Comparison of ENCODE assay signal across 8 cellular contexts in genomic region chr18:4455113-4455811, GRCh38. TPM values are rescaled to one million over a fixed set of nuclear protein-coding genes. Genes with fewer than 3 reads are reported as not detected.
DNase-seq lines count a peak whose midpoint lies in the region; ATAC-seq and TF ChIP-seq lines count a peak whose summit lies in the region.

TSS of gene DLGAP1 (minus strand) at chr18:4455307.

- in situ Hi-C loops in astrocyte of the cerebellum (cut with HindIII; ENCODE audit: low sequenced_read_pairs) = no loop called here

- TF ChIP-seq RAD21 in SK-N-SH (IDR thresholded peaks at IDR 0.05; ENCODE audit: low read length) = no peak

- no peaks in the 10 kb centered on the region for H3K9me3 ChIP-seq in SK-N-SH
- H3K9me3 ChIP-seq in subcutaneous abdominal adipose tissue (ENCODE audit: control insufficient read depth in 5 of 5, low read length in 5 of 5) = no peaks in the 10 kb centered on the region

- H3K79me2 ChIP-seq in SK-N-SH (ENCODE audit: insufficient read depth) = no peaks in the 10 kb centered on the region

- H3K4me3 ChIP-seq in SK-N-SH (ENCODE audit: low read depth in 2 of 2, low read length in 1 of 2) = peak within 1 kb of the TSS in 1 of 2 experiments; percentile 6; a peak in 1 of 4 replicates
- H3K4me3 ChIP-seq in astrocyte of the cerebellum (ENCODE audit: low read depth, low read length) = peak within 1 kb of the TSS; percentile 62
- H3K4me3 ChIP-seq in subcutaneous abdominal adipose tissue (ENCODE audit: low read depth in 1 of 5, low read length in 5 of 5) = peak within 1 kb of the TSS; percentile 54 to 74 (median 59)

- peak; percentile 49 for DNase-seq in SK-N-SH
- peak; percentile 32 for DNase-seq in astrocyte of the cerebellum (ENCODE audit: low read depth)
- DNase-seq in iris pigment epithelial cell (ENCODE audit: low read depth) = peak; percentile 22
- no peak for DNase-seq in activated gamma-delta T cell (lab: John Stamatoyannopoulos, UW)
- no peak for DNase-seq in effector memory CD8-positive, alpha-beta T cell

- H3K27me3 ChIP-seq in SK-N-SH (ENCODE audit: insufficient read depth) (peaks cover 23% of the 10 kb centered on the region; the same call in 1 of the 2 replicates), subcutaneous abdominal adipose tissue (ENCODE audit: control insufficient read depth in 5 of 5, insufficient read depth in 4 of 5, low read length in 5 of 5) (peaks cover 10 to 23% (median 15%) of the 10 kb centered on the region in 5 donors)

- H3K36me3 ChIP-seq in SK-N-SH (replicated peaks in 1 of 2; ENCODE audit: control insufficient read depth in 1 of 2, insufficient read depth in 2 of 2, low read length in 1 of 2) = no peaks in the 10 kb centered on the region
- H3K36me3 ChIP-seq in subcutaneous abdominal adipose tissue (ENCODE audit: control insufficient read depth in 5 of 5, insufficient read depth in 5 of 5, low read length in 5 of 5) = no peaks in the 10 kb centered on the region

- no peaks in the 10 kb centered on the region for H3K36me3 Mint-ChIP-seq in effector memory CD8-positive, alpha-beta T cell (ENCODE audit: insufficient read depth)

- TF ChIP-seq EP300 in SK-N-SH (IDR thresholded peaks at IDR 0.05; ENCODE audit: borderline replicate concordance in 1 of 2, low read depth in 1 of 2, low read length in 1 of 2) = no peak

- H3K4me1 ChIP-seq in SK-N-SH (ENCODE audit: control insufficient read depth in 1 of 2, insufficient read depth in 2 of 2, low read depth in 1 of 2, low read length in 1 of 2) (no peaks in the 10 kb centered on the region; a peak in 1 of 4 replicates), subcutaneous abdominal adipose tissue (ENCODE audit: control insufficient read depth in 5 of 5, insufficient read depth in 5 of 5, low read length in 5 of 5) (peaks cover 4 to 22% (median 20%) of the 10 kb centered on the region in 5 donors)

- peak within 1 kb of the TSS in 1 of 2 donors; percentile 31 for H3K4me3 Mint-ChIP-seq in effector memory CD8-positive, alpha-beta T cell

- H4K20me1 ChIP-seq in SK-N-SH (ENCODE audit: insufficient read depth) = no peaks in the 10 kb centered on the region

- POLR2A ChIA-PET in SK-N-SH (lab: Yijun Ruan, JAX) = no interaction called here

- no peak within 1 kb of the TSS for H3K27ac Mint-ChIP-seq in effector memory CD8-positive, alpha-beta T cell

- no peaks in the 10 kb centered on the region for H3K9me2 ChIP-seq in SK-N-SH

- no peak within 1 kb of the TSS for H2AFZ ChIP-seq in SK-N-SH (ENCODE audit: low read depth)

- H3K9ac ChIP-seq in SK-N-SH = no peak within 1 kb of the TSS
- no peak within 1 kb of the TSS for H3K9ac ChIP-seq in subcutaneous abdominal adipose tissue (ENCODE audit: low read length in 5 of 5)

- H3F3A ChIP-seq in SK-N-SH (replicated peaks; ENCODE audit: insufficient read depth) = no peaks in the 10 kb centered on the region

- H3K9me3 Mint-ChIP-seq in effector memory CD8-positive, alpha-beta T cell = peaks cover 14 to 16% of the 10 kb centered on the region in 2 donors

- TF ChIP-seq CTCF in SK-N-SH (IDR thresholded peaks at IDR 0.05) = no peak
- TF ChIP-seq CTCF in astrocyte of the cerebellum (IDR thresholded peaks at IDR 0.05; ENCODE audit: low read depth, low read length, missing control alignments) = no peak

- H3K27me3 Mint-ChIP-seq in effector memory CD8-positive, alpha-beta T cell = peaks cover 17 to 26% of the 10 kb centered on the region in 2 donors

- CTCF ChIA-PET in SK-N-SH (lab: Yijun Ruan, JAX) = interaction anchor here (0.5 kb wide), 1 partner anchor 337 kb away, joined by 3 read pairs; no protein-coding TSS in a partner anchor

- H3K4me1 Mint-ChIP-seq in effector memory CD8-positive, alpha-beta T cell (ENCODE audit: low read depth in 2 of 2) = no peaks in the 10 kb centered on the region

- H3K27ac ChIP-seq in SK-N-SH (ENCODE audit: low read depth in 2 of 2, low read length in 1 of 2) (no peak within 1 kb of the TSS), subcutaneous abdominal adipose tissue (ENCODE audit: low read depth, low read length) (no peak within 1 kb of the TSS)

- no peak; the same call in 2 of the 3 replicates for ATAC-seq in SK-N-SH treated with all-trans-retinoic acid at 6 μM for 48 hours
- ATAC-seq in HG03103 (IDR thresholded peaks at IDR 0.05; ENCODE audit: low read depth, unreplicated experiment) = peak; percentile 71
- ATAC-seq in effector memory CD8-positive, alpha-beta T cell (replicated peaks) = no peak

- H3K4me2 ChIP-seq in SK-N-SH = peak within 1 kb of the TSS; percentile 44; the same call in 1 of the 2 replicates

- 10% methylated on average over 9 of the region's 75 CpGs for WGBS in SK-N-SH (ENCODE audit: low lambda C conversion rate)

TF ChIP-seq in SK-N-SH, 30 proteins besides CTCF, POLR2A, EP300 and RAD21 (continues in another document):
- TF ChIP-seq EZH2phosphoT487 (IDR thresholded peaks at IDR 0.05; ENCODE audit: borderline replicate concordance, low read depth) (no peak), FOXM1 (IDR thresholded peaks at IDR 0.05; ENCODE audit: low read depth) (no peak), SMC3 (IDR thresholded peaks at IDR 0.05; ENCODE audit: low read depth, low read length) (no peak), MEF2A (IDR thresholded peaks at IDR 0.05; ENCODE audit: borderline replicate concordance, low read depth) (no peak), TCF12 (IDR thresholded peaks at IDR 0.05) (no peak), MXI1 (IDR thresholded peaks at IDR 0.05; ENCODE audit: low read depth, low read length) (no peak), SIN3A (IDR thresholded peaks at IDR 0.05; ENCODE audit: borderline replicate concordance, low read depth, low read length) (no peak), POLR2AphosphoS5 (IDR thresholded peaks at IDR 0.05; ENCODE audit: low read depth, low read length) (no peak), MAX (IDR thresholded peaks at IDR 0.05; ENCODE audit: low read depth) (no peak), YY1 (IDR thresholded peaks at IDR 0.05; ENCODE audit: low read depth) (no peak), JUND (IDR thresholded peaks at IDR 0.05) (no peak), FOSL2 (IDR thresholded peaks at IDR 0.05; ENCODE audit: borderline replicate concordance, low read depth) (no peak), RFX5 (IDR thresholded peaks at IDR 0.05; ENCODE audit: low read length) (no peak), NRF1 (IDR thresholded peaks at IDR 0.05; ENCODE audit: low read depth, low read length) (no peak), GATA2 (CRISPR knock-in tag; IDR thresholded peaks at IDR 0.05) (no peak)
- TF ChIP-seq, protein P1, sequence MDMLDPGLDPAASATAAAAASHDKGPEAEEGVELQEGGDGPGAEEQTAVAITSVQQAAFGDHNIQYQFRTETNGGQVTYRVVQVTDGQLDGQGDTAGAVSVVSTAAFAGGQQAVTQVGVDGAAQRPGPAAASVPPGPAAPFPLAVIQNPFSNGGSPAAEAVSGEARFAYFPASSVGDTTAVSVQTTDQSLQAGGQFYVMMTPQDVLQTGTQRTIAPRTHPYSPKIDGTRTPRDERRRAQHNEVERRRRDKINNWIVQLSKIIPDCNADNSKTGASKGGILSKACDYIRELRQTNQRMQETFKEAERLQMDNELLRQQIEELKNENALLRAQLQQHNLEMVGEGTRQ (IDR thresholded peaks at IDR 0.05; ENCODE audit: borderline replicate concordance, low read depth, low read length) = no peak

TF ChIP-seq in SK-N-SH treated with all-trans-retinoic acid at 6 μM for 48 hours, 23 proteins besides CTCF, POLR2A, EP300 and RAD21:
- TF ChIP-seq ZFP3 (CRISPR knock-in tag; IDR thresholded peaks at IDR 0.05) (no peak), ESRRG (CRISPR knock-in tag; IDR thresholded peaks at IDR 0.05) (no peak), ARNTL (CRISPR knock-in tag; IDR thresholded peaks at IDR 0.05; ENCODE audit: borderline replicate concordance, low read depth) (no peak), GLIS3 (CRISPR knock-in tag; IDR thresholded peaks at IDR 0.05) (no peak), ZC3H10 (CRISPR knock-in tag; IDR thresholded peaks at IDR 0.05) (no peak), TCF4 (CRISPR knock-in tag; IDR thresholded peaks at IDR 0.05; ENCODE audit: borderline replicate concordance) (no peak), ZNF565 (CRISPR knock-in tag; conservative IDR thresholded peaks at IDR 0.05; ENCODE audit: low read depth) (no peak), PPARA (CRISPR knock-in tag; IDR thresholded peaks at IDR 0.05; ENCODE audit: borderline replicate concordance) (no peak)
- TF ChIP-seq, protein P2, sequence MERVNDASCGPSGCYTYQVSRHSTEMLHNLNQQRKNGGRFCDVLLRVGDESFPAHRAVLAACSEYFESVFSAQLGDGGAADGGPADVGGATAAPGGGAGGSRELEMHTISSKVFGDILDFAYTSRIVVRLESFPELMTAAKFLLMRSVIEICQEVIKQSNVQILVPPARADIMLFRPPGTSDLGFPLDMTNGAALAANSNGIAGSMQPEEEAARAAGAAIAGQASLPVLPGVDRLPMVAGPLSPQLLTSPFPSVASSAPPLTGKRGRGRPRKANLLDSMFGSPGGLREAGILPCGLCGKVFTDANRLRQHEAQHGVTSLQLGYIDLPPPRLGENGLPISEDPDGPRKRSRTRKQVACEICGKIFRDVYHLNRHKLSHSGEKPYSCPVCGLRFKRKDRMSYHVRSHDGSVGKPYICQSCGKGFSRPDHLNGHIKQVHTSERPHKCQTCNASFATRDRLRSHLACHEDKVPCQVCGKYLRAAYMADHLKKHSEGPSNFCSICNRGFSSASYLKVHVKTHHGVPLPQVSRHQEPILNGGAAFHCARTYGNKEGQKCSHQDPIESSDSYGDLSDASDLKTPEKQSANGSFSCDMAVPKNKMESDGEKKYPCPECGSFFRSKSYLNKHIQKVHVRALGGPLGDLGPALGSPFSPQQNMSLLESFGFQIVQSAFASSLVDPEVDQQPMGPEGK (CRISPR knock-in tag; IDR thresholded peaks at IDR 0.05; ENCODE audit: borderline replicate concordance) = no peak
TF ChIP-seq in SK-N-SH treated with all-trans-retinoic acid at 6 μM for 48 hours: peak in this region for 0.

RNA-seq across cellular contexts. Expression of gene DLGAP1, which starts in this region (rescaled TPM):
- not detected in 2 replicates for polyA plus RNA-seq in SK-N-SH (2012; rRNA removed)
- 0.01 TPM in 1 of 2 replicates, not detected in the other for polyA plus RNA-seq in SK-N-SH (2012; cell fraction: cytosol; rRNA removed)
- polyA plus RNA-seq in SK-N-SH (2012; cell fraction: nucleus; rRNA removed) = not detected in 2 replicates

Comparison
In these comparisons a context has a peak if more than half of its experiments do, and no peak if none do; other contexts are left out.
1. Peak in DNase-seq and H3K4me2 ChIP-seq in SK-N-SH; RNA of the gene not detected or under 1 TPM.
2. DNase-seq: peak in astrocyte of the cerebellum (single experiment) and iris pigment epithelial cell (single experiment); none in activated gamma-delta T cell (single experiment) and effector memory CD8-positive, alpha-beta T cell (0 of 3).